ENCODE assay signal across 13 cellular contexts in the genomic region with DNA sequence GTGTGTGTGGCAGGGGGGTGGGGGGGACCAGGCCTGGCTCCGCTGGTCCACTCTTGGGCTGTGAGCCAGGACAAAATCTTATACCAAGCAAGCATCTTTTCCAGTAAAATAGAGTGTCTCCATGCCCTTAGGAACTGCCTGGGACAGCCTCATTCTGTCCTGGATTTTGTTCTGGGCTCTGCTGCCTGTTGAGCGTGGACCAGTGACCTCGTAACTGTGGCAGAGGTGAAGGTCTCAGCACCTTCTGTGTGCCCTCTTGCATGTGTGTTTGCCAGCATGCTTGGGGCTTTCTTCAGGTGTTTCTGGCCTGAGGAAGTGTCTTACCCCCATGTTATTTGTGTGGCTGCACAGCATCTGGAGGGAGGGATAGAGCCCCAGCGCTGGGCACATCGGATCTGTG. TPM values are rescaled to one million over a fixed set of nuclear protein-coding genes. Genes with fewer than 3 reads are reported as not detected.
DNase-seq lines count a peak whose midpoint lies in the region; ATAC-seq and TF ChIP-seq lines count a peak whose summit lies in the region.
"Had no signal": no experiment of that assay in that cellular context is flagged by ENCODE, and none has a peak within 500 bp of the region (broad histone marks: within the 10 kb centered on the region; RNA-seq: fewer than 3 reads in every experiment).

No MANE protein-coding gene starts in this region.

- H3K79me2 ChIP-seq in osteoblast (ENCODE audit: insufficient read depth, low read length): peaks cover 94% of the 10 kb centered on the region

- no peak overlapping the region for H3K4me3 Mint-ChIP-seq in stimulated activated naive CD8-positive, alpha-beta T cell treated with anti-CD3 and anti-CD28 coated beads, Interleukin-15, Interleukin-2, amounts not matched to agents 100 ng/mL and 50 ng/mL, for 24 hours
- H3K4me3 Mint-ChIP-seq in CD8-positive, alpha-beta T cell: no peak overlapping the region

- peaks cover 77% of the 10 kb centered on the region for H3K4me1 Mint-ChIP-seq in stimulated activated naive CD8-positive, alpha-beta T cell treated with anti-CD3 and anti-CD28 coated beads, Interleukin-15, Interleukin-2, amounts not matched to agents 100 ng/mL and 50 ng/mL, for 24 hours (ENCODE audit: low read depth)
- H3K4me1 Mint-ChIP-seq in CD8-positive, alpha-beta T cell (ENCODE audit: low read depth): peaks cover 46% of the 10 kb centered on the region

- H3K4me1 ChIP-seq in colonic mucosa (no peaks in the 10 kb centered on the region), osteoblast (ENCODE audit: insufficient read depth, low read length) (peaks cover 23% of the 10 kb centered on the region)
- peaks cover 5% of the 10 kb centered on the region for H3K4me1 ChIP-seq in CD8-positive, alpha-beta T cell (ENCODE audit: insufficient read depth, low read length)

- POLR2A ChIA-PET in CD8-positive, alpha-beta T cell (lab: Charles Lee): no interaction called here

- no peak overlapping the region for H3K4me2 ChIP-seq in osteoblast (ENCODE audit: insufficient read depth, low read length)

- H3K27ac Mint-ChIP-seq in stimulated activated naive CD8-positive, alpha-beta T cell treated with anti-CD3 and anti-CD28 coated beads, Interleukin-15, Interleukin-2, amounts not matched to agents 100 ng/mL and 50 ng/mL, for 24 hours: peak overlapping the region; percentile 21
- H3K27ac Mint-ChIP-seq in CD8-positive, alpha-beta T cell: no peak overlapping the region

- peak overlapping the region; percentile 6 to 21 for H3K9ac ChIP-seq in colonic mucosa (ENCODE audit: low read depth in 2 of 2, low read length in 2 of 2)

- ATAC-seq in stimulated activated naive CD8-positive, alpha-beta T cell treated with anti-CD3 and anti-CD28 coated beads, Interleukin-15, Interleukin-2, amounts not matched to agents 100 U/mL and 50 U/mL, for 24 hours: no peak
- no peak for ATAC-seq in HG03196 (IDR thresholded peaks at IDR 0.05; ENCODE audit: unreplicated experiment)
- no peak for ATAC-seq in CD8-positive, alpha-beta T cell

- TF ChIP-seq CTCF in colonic mucosa (IDR thresholded peaks at IDR 0.05): no peak
- no peak for TF ChIP-seq CTCF in osteoblast (IDR thresholded peaks at IDR 0.05; ENCODE audit: extremely low read depth, low read depth, low read length)
- no peak for TF ChIP-seq CTCF in CD8-positive, alpha-beta T cell (IDR thresholded peaks at IDR 0.05)

- DNase-seq in stimulated activated naive CD8-positive, alpha-beta T cell treated with anti-CD3 and anti-CD28 coated beads, Interleukin-15, Interleukin-2, amounts not matched to agents 100 U/mL and 50 U/mL, for 24 hours: no peak
- DNase-seq in colonic mucosa (no peak), osteoblast (ENCODE audit: insufficient read length, low spot score, missing footprints) (no peak), mucosa of gallbladder (ENCODE audit: low spot score) (no peak), HuH-7 (ENCODE audit: low spot score) (no peak)
- no peak for DNase-seq in CD8-positive, alpha-beta T cell
- DNase-seq: activated T-cell treated with anti-CD3 and anti-CD28 coated beads, Interleukin-2, amount 50 U/mL, for 1 hour; NCI-H526; SHP77 treated with DMSO at 0.1 percent for 48 hours had no signal

- H3K9me3 ChIP-seq in colonic mucosa: no peaks in the 10 kb centered on the region
- H3K9me3 ChIP-seq in osteoblast (ENCODE audit: low read depth, low read length): no peaks in the 10 kb centered on the region
- H3K9me3 ChIP-seq in CD8-positive, alpha-beta T cell (ENCODE audit: low read length): no peaks in the 10 kb centered on the region

- H2AFZ ChIP-seq in osteoblast (ENCODE audit: low read length): no peak overlapping the region

- H3K36me3 Mint-ChIP-seq in stimulated activated naive CD8-positive, alpha-beta T cell treated with anti-CD3 and anti-CD28 coated beads, Interleukin-15, Interleukin-2, amounts not matched to agents 100 ng/mL and 50 ng/mL, for 24 hours (ENCODE audit: low read depth): peaks cover 43% of the 10 kb centered on the region
- H3K36me3 Mint-ChIP-seq in CD8-positive, alpha-beta T cell: peaks cover 25% of the 10 kb centered on the region

- H3K27me3 ChIP-seq in colonic mucosa: no peaks in the 10 kb centered on the region
- H3K27me3 ChIP-seq in osteoblast (ENCODE audit: insufficient read depth, low read length): no peaks in the 10 kb centered on the region
- H3K27me3 ChIP-seq in CD8-positive, alpha-beta T cell (ENCODE audit: insufficient read depth, low read length): no peaks in the 10 kb centered on the region

- CTCF ChIA-PET in CD8-positive, alpha-beta T cell (lab: Charles Lee): no interaction called here

- no peaks in the 10 kb centered on the region for H3K9me3 Mint-ChIP-seq in stimulated activated naive CD8-positive, alpha-beta T cell treated with anti-CD3 and anti-CD28 coated beads, Interleukin-15, Interleukin-2, amounts not matched to agents 100 ng/mL and 50 ng/mL, for 24 hours
- no peaks in the 10 kb centered on the region for H3K9me3 Mint-ChIP-seq in CD8-positive, alpha-beta T cell

- intact Hi-C loops in colonic mucosa (cut with DNase I): no loop called here
- intact Hi-C loops in CD8-positive, alpha-beta T cell (cut with DNase I, micrococcal nuclease): no loop called here

- H3K4me3 ChIP-seq in colonic mucosa (no peak overlapping the region), osteoblast (ENCODE audit: insufficient read depth, low read length) (no peak overlapping the region)
- H3K4me3 ChIP-seq in CD8-positive, alpha-beta T cell (ENCODE audit: low read depth, low read length): no peak overlapping the region
- H3K4me3 ChIP-seq: skin epidermis had no signal

- H3K36me3 ChIP-seq in colonic mucosa (no peaks in the 10 kb centered on the region), osteoblast (ENCODE audit: insufficient read depth, low read length) (peaks cover 18% of the 10 kb centered on the region)
- no peaks in the 10 kb centered on the region for H3K36me3 ChIP-seq in CD8-positive, alpha-beta T cell (ENCODE audit: insufficient read depth, low read length)

- peaks cover 36% of the 10 kb centered on the region for H4K20me1 ChIP-seq in osteoblast (ENCODE audit: insufficient read depth, low read length)

- H3K27ac ChIP-seq in colonic mucosa (peak overlapping the region; percentile 29), osteoblast (ENCODE audit: low read depth, low read length) (peak overlapping the region; percentile 97)
- H3K27ac ChIP-seq in CD8-positive, alpha-beta T cell (ENCODE audit: low read depth, low read length): no peak overlapping the region
- H3K27ac ChIP-seq: epithelial cell of prostate had no signal

- H3K27me3 Mint-ChIP-seq in stimulated activated naive CD8-positive, alpha-beta T cell treated with anti-CD3 and anti-CD28 coated beads, Interleukin-15, Interleukin-2, amounts not matched to agents 100 ng/mL and 50 ng/mL, for 24 hours: no peaks in the 10 kb centered on the region
- H3K27me3 Mint-ChIP-seq in CD8-positive, alpha-beta T cell (ENCODE audit: low read depth): no peaks in the 10 kb centered on the region

RNA-seq across cellular contexts. Expression of gene GALNT2, which starts 45.7 kb away (rescaled TPM):
- total RNA-seq in colonic mucosa (10 to 100 TPM; 47.4 to 67.3 TPM), osteoblast (81.9 and 83.2 TPM in 2 replicates), mucosa of gallbladder (72.2 TPM)
- 10 to 100 TPM; 13.6 to 15.4 TPM for total RNA-seq in CD8-positive, alpha-beta T cell
